Comparison of ENCODE assay signal across 8 cellular contexts in genomic region chr1:3530086-3530930, GRCh38.
DNase-seq lines count a peak whose midpoint lies in the region; ATAC-seq and TF ChIP-seq lines count a peak whose summit lies in the region.

No MANE protein-coding gene starts in this region.

- no peak for TF ChIP-seq CTCF in neural cell (IDR thresholded peaks at IDR 0.05; ENCODE audit: poor library complexity, severe bottlenecking)

- H3K4me3 ChIP-seq in neural cell (ENCODE audit: low read length) = peak overlapping the region; percentile 64

- no peaks in the 10 kb centered on the region for H3K36me3 ChIP-seq in neural cell (ENCODE audit: insufficient read depth, low read length)

- DNase-seq in NCI-H1417 (lab: John Stamatoyannopoulos, UW) = peak; percentile 8 to 62 (median 38)
- no peak for DNase-seq in NCI-H1417 treated with DMSO at 0.1 percent for 48 hours (lab: John Stamatoyannopoulos, UW)
- peak; percentile 59 to 82 for DNase-seq in NCI-H526 (lab: John Stamatoyannopoulos, UW)
- no peak for DNase-seq in effector memory CD8-positive, alpha-beta T cell
- DNase-seq in GF-D8 (lab: John Stamatoyannopoulos, UW) = no peak
- DNase-seq in stimulated activated CD4-positive, alpha-beta T cell treated with anti-CD3 and anti-CD28 coated beads, Interleukin-4, amount 100 ng/mL, for 4 hours = no peak
- no peak for DNase-seq in H4 (ENCODE audit: low spot score)

- no peaks in the 10 kb centered on the region for H3K9me3 ChIP-seq in neural cell (ENCODE audit: low read length)

- H3K27me3 ChIP-seq in neural cell (ENCODE audit: insufficient read depth, low read depth, low read length) = peaks cover 7% of the 10 kb centered on the region

- H3K9ac ChIP-seq in neural cell (ENCODE audit: low read length) = peak overlapping the region; percentile 53

- H2AFZ ChIP-seq in neural cell (ENCODE audit: low read depth, low read length) = no peak overlapping the region

- H3K4me3 Mint-ChIP-seq in effector memory CD8-positive, alpha-beta T cell = peak overlapping the region; percentile 76 to 80

- no peaks in the 10 kb centered on the region for H3K36me3 Mint-ChIP-seq in effector memory CD8-positive, alpha-beta T cell (ENCODE audit: insufficient read depth)

- H3F3A ChIP-seq in neural cell (ENCODE audit: insufficient read depth, low read length, poor library complexity, severe bottlenecking) = no peaks in the 10 kb centered on the region

- no peaks in the 10 kb centered on the region for H3K9me2 ChIP-seq in neural cell (ENCODE audit: insufficient read depth, low read length)

- no peaks in the 10 kb centered on the region for H3K79me2 ChIP-seq in neural cell (replicated peaks; ENCODE audit: insufficient read depth, low read length)

- no peak for TF ChIP-seq RAD21 in neural cell (conservative IDR thresholded peaks at IDR 0.05)

- H4K20me1 ChIP-seq in neural cell (ENCODE audit: insufficient read depth) = no peaks in the 10 kb centered on the region

- no peaks in the 10 kb centered on the region for H3K9me3 Mint-ChIP-seq in effector memory CD8-positive, alpha-beta T cell

- no peak overlapping the region for H3K27ac ChIP-seq in neural cell (ENCODE audit: low read length)

- H3K4me2 ChIP-seq in neural cell (ENCODE audit: low read length) = no peak overlapping the region

- ATAC-seq in effector memory CD8-positive, alpha-beta T cell (replicated peaks) = no peak

- no peak for TF ChIP-seq EP300 in neural cell (conservative IDR thresholded peaks at IDR 0.05; ENCODE audit: poor library complexity, severe bottlenecking)

- no peaks in the 10 kb centered on the region for H3K27me3 Mint-ChIP-seq in effector memory CD8-positive, alpha-beta T cell

- peaks cover 4 to 14% of the 10 kb centered on the region in 2 donors for H3K4me1 Mint-ChIP-seq in effector memory CD8-positive, alpha-beta T cell (ENCODE audit: low read depth in 2 of 2)

- no peak overlapping the region for H3K27ac Mint-ChIP-seq in effector memory CD8-positive, alpha-beta T cell

TF ChIP-seq in neural cell, 6 proteins besides CTCF, POLR2A, EP300 and RAD21:
- no peak for TF ChIP-seq POLR2AphosphoS5 (IDR thresholded peaks at IDR 0.05)
- no peak for TF ChIP-seq SMC3 (conservative IDR thresholded peaks at IDR 0.05; ENCODE audit: poor library complexity)
- TF ChIP-seq TAF1 (IDR thresholded peaks at IDR 0.05; ENCODE audit: low read depth) = no peak
- no peak for TF ChIP-seq REST (IDR thresholded peaks at IDR 0.05; ENCODE audit: borderline replicate concordance)
- TF ChIP-seq MXI1 (conservative IDR thresholded peaks at IDR 0.05; ENCODE audit: poor library complexity, severe bottlenecking) = no peak
- TF ChIP-seq EZH2 (IDR thresholded peaks at IDR 0.05; ENCODE audit: borderline replicate concordance, insufficient read depth, low read length, poor library complexity, severe bottlenecking) = no peak

Comparison
In these comparisons a context has a peak if more than half of its experiments do, and no peak if none do; other contexts are left out.
1. DNase-seq: peak in NCI-H1417 (3 of 3) and NCI-H526 (2 of 2); none in NCI-H1417 treated with DMSO at 0.1 percent for 48 hours (single experiment), effector memory CD8-positive, alpha-beta T cell (0 of 3), GF-D8 (single experiment), stimulated activated CD4-positive, alpha-beta T cell treated with anti-CD3 and anti-CD28 coated beads, Interleukin-4, amount 100 ng/mL, for 4 hours (0 of 2) and H4 (single experiment).